ENCODE assay signal across 8 cellular contexts in genomic region chr16:30921459-30921747, GRCh38. TPM values are rescaled to one million over a fixed set of nuclear protein-coding genes. Genes with fewer than 3 reads are reported as not detected.
DNase-seq lines count a peak whose midpoint lies in the region; ATAC-seq and TF ChIP-seq lines count a peak whose summit lies in the region.

No MANE protein-coding gene starts in this region.

- intact Hi-C loops in natural killer cell (cut with micrococcal nuclease) = loop anchor here (1.0 to 5.0 kb wide), 3 partner anchors 77 to 224 kb away; partner anchors contain the start of genes CFAP119, RNF40 and SRCAP

- H3K9ac ChIP-seq in KMS-11 = no peak overlapping the region

- H3K4me2 ChIP-seq in KMS-11 = peak overlapping the region; percentile 59

- H3K27me3 Mint-ChIP-seq in central memory CD8-positive, alpha-beta T cell = no peaks in the 10 kb centered on the region
- H3K27me3 Mint-ChIP-seq in natural killer cell (ENCODE audit: low read depth in 2 of 2) = no peaks in the 10 kb centered on the region

- H3K36me3 Mint-ChIP-seq in central memory CD8-positive, alpha-beta T cell (ENCODE audit: insufficient read depth) = peaks cover 1% of the 10 kb centered on the region
- H3K36me3 Mint-ChIP-seq in natural killer cell = no peaks in the 10 kb centered on the region

- peaks cover 3% of the 10 kb centered on the region for H3K4me1 ChIP-seq in KMS-11 (ENCODE audit: low read depth, poor library complexity, severe bottlenecking)

- H3K79me2 ChIP-seq in KMS-11 (ENCODE audit: insufficient read depth, low read depth) = no peaks in the 10 kb centered on the region

- TF ChIP-seq CTCF in AG09309 (IDR thresholded peaks at IDR 0.05; ENCODE audit: control insufficient read depth, insufficient read depth, low read depth, low read length, missing control alignments) (no peak), KMS-11 (conservative IDR thresholded peaks at IDR 0.05; ENCODE audit: low read depth, low read length) (no peak), natural killer cell (IDR thresholded peaks at IDR 0.05) (no peak)

- no peaks in the 10 kb centered on the region for H4K20me1 ChIP-seq in KMS-11 (ENCODE audit: insufficient read depth)

- no peak for ATAC-seq in central memory CD8-positive, alpha-beta T cell (replicated peaks; ENCODE audit: extremely low read depth, poor library complexity, severe bottlenecking)
- ATAC-seq in natural killer cell = no peak
- ATAC-seq in HG03442 (IDR thresholded peaks at IDR 0.05; ENCODE audit: unreplicated experiment) = no peak
- ATAC-seq in GM21360 (IDR thresholded peaks at IDR 0.05; ENCODE audit: unreplicated experiment) = no peak

- peak overlapping the region; percentile 89 for H3K4me3 Mint-ChIP-seq in central memory CD8-positive, alpha-beta T cell
- peak overlapping the region; percentile 100 for H3K4me3 Mint-ChIP-seq in natural killer cell

- H3K4me1 Mint-ChIP-seq in central memory CD8-positive, alpha-beta T cell = peaks cover 13% of the 10 kb centered on the region
- H3K4me1 Mint-ChIP-seq in natural killer cell = peaks cover 15 to 33% of the 10 kb centered on the region in 2 donors

- H3K36me3 ChIP-seq in KMS-11 (ENCODE audit: insufficient read depth) = no peaks in the 10 kb centered on the region

- DNase-seq in AG09309 (ENCODE audit: low read depth) = no peak
- DNase-seq in central memory CD8-positive, alpha-beta T cell (ENCODE audit: low spot score in 2 of 2) = no peak
- DNase-seq in natural killer cell = no peak
- no peak for DNase-seq in NOMO-1 (lab: John Stamatoyannopoulos, UW; ENCODE audit: unreplicated experiment in 2 of 2)
- DNase-seq in iPS-NIHi7 (ENCODE audit: extremely low spot score) = no peak

- peak overlapping the region; percentile 61 for H2AFZ ChIP-seq in KMS-11 (ENCODE audit: low read depth)

- H3K9me3 Mint-ChIP-seq in central memory CD8-positive, alpha-beta T cell = no peaks in the 10 kb centered on the region
- no peaks in the 10 kb centered on the region for H3K9me3 Mint-ChIP-seq in natural killer cell

- no peaks in the 10 kb centered on the region for H3K27me3 ChIP-seq in KMS-11 (ENCODE audit: insufficient read depth, low read depth)

- peak overlapping the region; percentile 91 for H3K27ac Mint-ChIP-seq in central memory CD8-positive, alpha-beta T cell (ENCODE audit: low read depth)
- H3K27ac Mint-ChIP-seq in natural killer cell = peak overlapping the region; percentile 99 to 100

- H3K4me3 ChIP-seq in AG09309 (ENCODE audit: control insufficient read depth, low read depth, low read length) = peak overlapping the region; percentile 63
- H3K4me3 ChIP-seq in KMS-11 (IDR thresholded peaks at IDR 0.05; ENCODE audit: insufficient read depth, low read depth, low read length) = no peak overlapping the region

- H3K27ac ChIP-seq in KMS-11 = no peak overlapping the region

RNA-seq across cellular contexts. Expression of gene FBXL19, which starts 2.0 kb away (rescaled TPM):
- 10 to 100 TPM; 10.1 to 13.3 (median 12.4) TPM for total RNA-seq in natural killer cell

RNA-seq across cellular contexts. Expression of gene CTF1, which starts 25.0 kb away (rescaled TPM):
- under 1 TPM; 0.45 to 0.60 (median 0.47) TPM for total RNA-seq in natural killer cell

RNA-seq across cellular contexts. Expression of gene ORAI3, which starts 27.5 kb away (rescaled TPM):
- 10 to 100 TPM; 10.8 to 19.8 (median 12.8) TPM for total RNA-seq in natural killer cell

RNA-seq across cellular contexts. Expression of gene BCL7C, which starts 27.5 kb away (rescaled TPM):
- 10 to 100 TPM; 25.1 to 28.5 (median 27.4) TPM for total RNA-seq in natural killer cell

RNA-seq across cellular contexts. Expression of gene SETD1A, which starts 36.2 kb away (rescaled TPM):
- 10 to 100 TPM; 32.9 to 34.5 (median 33.9) TPM for total RNA-seq in natural killer cell
